22 cellular contexts compared by ENCODE assay signal in the genomic region with DNA sequence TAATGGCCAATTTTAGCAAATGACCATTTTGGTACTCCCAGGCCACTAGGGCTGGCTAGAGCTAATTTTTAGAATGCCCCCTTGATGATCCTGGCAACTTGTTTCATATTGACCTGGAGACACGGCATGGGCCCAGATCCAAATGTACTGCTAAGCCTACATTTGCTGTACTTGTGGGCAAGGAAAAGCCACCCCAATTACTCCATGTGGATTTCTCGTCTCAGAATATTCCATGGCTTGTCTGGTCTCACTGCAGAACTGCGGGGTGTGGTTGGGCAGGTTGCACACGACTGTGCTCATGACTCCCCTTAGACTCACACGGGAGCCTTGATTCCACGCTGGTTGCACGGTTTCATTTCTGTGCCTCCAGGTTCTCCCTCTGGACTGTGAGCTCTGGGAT.
DNase-seq lines count a peak whose midpoint lies in the region; ATAC-seq and TF ChIP-seq lines count a peak whose summit lies in the region.
"Had no signal": no experiment of that assay in that cellular context is flagged by ENCODE, and none has a peak within 500 bp of the region (broad histone marks: within the 10 kb centered on the region; RNA-seq: fewer than 3 reads in every experiment).

No MANE protein-coding gene starts in this region.

- POLR2A ChIA-PET in RWPE1 (lab: Yijun Ruan, JAX; ENCODE audit: low non-redundant PET): no interaction called here

- H3K27me3 ChIP-seq in mucosa of rectum (ENCODE audit: control insufficient read depth in 2 of 2, insufficient read depth in 2 of 2, low read length in 2 of 2): peaks cover 0 to 6% of the 10 kb centered on the region in 2 donors
- no peaks in the 10 kb centered on the region for H3K27me3 ChIP-seq in thoracic aorta (replicated peaks; ENCODE audit: insufficient read depth)
- H3K27me3 ChIP-seq: uterus had no signal

- peaks cover 5% of the 10 kb centered on the region for H3K36me3 Mint-ChIP-seq in progenitor cell of endocrine pancreas (ENCODE audit: insufficient read depth)
- H3K36me3 Mint-ChIP-seq: brain; CD8-positive, alpha-beta memory T cell; immature natural killer cell had no signal

- H3K9ac ChIP-seq in mucosa of rectum (ENCODE audit: low read depth in 1 of 2, low read length in 2 of 2): no peak overlapping the region
- H3K9ac ChIP-seq: SK-N-SH had no signal

- H3K4me3 ChIP-seq in mucosa of rectum (ENCODE audit: low read length in 2 of 2) (peak overlapping the region in 1 of 2 donors; percentile 48), thoracic aorta (no peak overlapping the region)
- H3K4me3 ChIP-seq: dorsolateral prefrontal cortex, psoas muscle, uterus had no signal

- peaks cover 37 to 55% of the 10 kb centered on the region in 2 donors for H3K4me1 ChIP-seq in mucosa of rectum (ENCODE audit: control insufficient read depth in 2 of 2, insufficient read depth in 2 of 2, low read length in 2 of 2)
- H3K4me1 ChIP-seq in thoracic aorta (ENCODE audit: control insufficient read depth in 1 of 2, low read depth in 2 of 2): peaks cover 17 to 38% of the 10 kb centered on the region in 2 donors

- H3K27ac ChIP-seq in C4-2B (peak overlapping the region; percentile 97), RWPE1 (peak overlapping the region; percentile 89), mucosa of rectum (ENCODE audit: low read depth in 2 of 2, low read length in 2 of 2) (peak overlapping the region; percentile 64 to 78), thoracic aorta (peak overlapping the region; percentile 88 to 98)
- H3K27ac ChIP-seq: dorsolateral prefrontal cortex, psoas muscle, uterus had no signal

- ATAC-seq in thoracic aorta (ENCODE audit: insufficient number of reproducible peaks, low FRiP score, low read depth): no peak
- ATAC-seq in GM21737 (IDR thresholded peaks at IDR 0.05; ENCODE audit: unreplicated experiment): no peak
- no peak for ATAC-seq in stimulated activated naive CD8-positive, alpha-beta T cell treated with anti-CD3 and anti-CD28 coated beads, Interleukin-15, Interleukin-2, amounts not matched to agents 100 U/mL and 50 U/mL, for 24 hours
- ATAC-seq: activated T-cell treated with anti-CD3 and anti-CD28 coated beads, Interleukin-2, amount 50 U/mL, for 72 hours; stimulated activated effector memory CD8-positive, alpha-beta T cell treated with anti-CD3 and anti-CD28 coated beads, Interleukin-12 subunit alpha, Interleukin-12 subunit beta, amount 100 ng/mL, for 72 hours had no signal

- peaks cover 50% of the 10 kb centered on the region for H3K4me1 Mint-ChIP-seq in progenitor cell of endocrine pancreas (ENCODE audit: low read depth)

- no peak for DNase-seq in RWPE1 (ENCODE audit: low spot score)
- DNase-seq in thoracic aorta (ENCODE audit: low spot score): no peak
- DNase-seq in activated CD8-positive, alpha-beta memory T cell treated with anti-CD3 and anti-CD28 coated beads, Interleukin-2, amount 50 U/mL, for 48 hours: no peak
- no peak for DNase-seq in progenitor cell of endocrine pancreas (ENCODE audit: low spot score, unreplicated experiment)
- no peak for DNase-seq in stimulated activated naive CD8-positive, alpha-beta T cell treated with anti-CD3 and anti-CD28 coated beads, Interleukin-15, Interleukin-2, amounts not matched to agents 100 U/mL and 50 U/mL, for 24 hours
- DNase-seq: ACHN; activated T-cell treated with anti-CD3 and anti-CD28 coated beads, Interleukin-2, amount 50 U/mL, for 72 hours; CD8-positive, alpha-beta memory T cell; dorsolateral prefrontal cortex; immature natural killer cell; MV-4-11; SK-N-SH had no signal

- H3K27me3 Mint-ChIP-seq in progenitor cell of endocrine pancreas: peaks cover 44% of the 10 kb centered on the region

- H3K36me3 ChIP-seq in mucosa of rectum (ENCODE audit: control insufficient read depth in 2 of 2, insufficient read depth in 2 of 2, low read length in 2 of 2) (no peaks in the 10 kb centered on the region), thoracic aorta (no peaks in the 10 kb centered on the region)
- H3K36me3 ChIP-seq: uterus had no signal

- CTCF ChIA-PET in RWPE1 (lab: Yijun Ruan, JAX): interaction anchor here (0.6 kb wide), 1 partner anchor 133 kb away, joined by 3 read pairs; no protein-coding TSS in a partner anchor

- TF ChIP-seq CTCF in C4-2B (conservative IDR thresholded peaks at IDR 0.05): no peak
- TF ChIP-seq CTCF in RWPE1 (conservative IDR thresholded peaks at IDR 0.05; ENCODE audit: low read depth): no peak
- no peak for TF ChIP-seq CTCF in thoracic aorta (IDR thresholded peaks at IDR 0.05)
- no peak for TF ChIP-seq CTCF in progenitor cell of endocrine pancreas (IDR thresholded peaks at IDR 0.05; ENCODE audit: unreplicated experiment)

- H3K9me3 Mint-ChIP-seq in progenitor cell of endocrine pancreas (ENCODE audit: low read depth): no peaks in the 10 kb centered on the region
- H3K9me3 Mint-ChIP-seq: activated T-cell treated with anti-CD3 and anti-CD28 coated beads, Interleukin-2, amount 50 U/mL, for 72 hours; stimulated activated effector memory CD8-positive, alpha-beta T cell treated with anti-CD3 and anti-CD28 coated beads, Interleukin-12 subunit alpha, Interleukin-12 subunit beta, amount 100 ng/mL, for 72 hours; T-helper 1 cell treated with Interleukin-12 subunit alpha and Interleukin-12 subunit beta and Interleukin-4 antibody, amounts not matched to agents 30 μg/mL and 1 μg/mL, for 36 hours had no signal

- H3K9me3 ChIP-seq in mucosa of rectum (ENCODE audit: control insufficient read depth in 2 of 2, low read length in 2 of 2): no peaks in the 10 kb centered on the region
- no peaks in the 10 kb centered on the region for H3K9me3 ChIP-seq in thoracic aorta
- H3K9me3 ChIP-seq: psoas muscle, SK-N-SH, uterus had no signal

- H3K27ac Mint-ChIP-seq in progenitor cell of endocrine pancreas: no peak overlapping the region
- H3K27ac Mint-ChIP-seq: activated T-cell treated with anti-CD3 and anti-CD28 coated beads, Interleukin-2, amount 50 U/mL, for 72 hours; B cell; IgD-negative memory B cell; immature natural killer cell; stimulated activated effector memory CD8-positive, alpha-beta T cell treated with anti-CD3 and anti-CD28 coated beads, Interleukin-12 subunit alpha, Interleukin-12 subunit beta, amount 100 ng/mL, for 72 hours; T-helper 1 cell treated with Interleukin-12 subunit alpha and Interleukin-12 subunit beta and Interleukin-4 antibody, amounts not matched to agents 30 μg/mL and 1 μg/mL, for 36 hours had no signal

- no peak overlapping the region for H3K4me3 Mint-ChIP-seq in progenitor cell of endocrine pancreas (ENCODE audit: low read depth)
- H3K4me3 Mint-ChIP-seq: activated T-cell treated with anti-CD3 and anti-CD28 coated beads, Interleukin-2, amount 50 U/mL, for 72 hours; B cell; CD8-positive, alpha-beta memory T cell; IgD-negative memory B cell; immature natural killer cell; stimulated activated effector memory CD8-positive, alpha-beta T cell treated with anti-CD3 and anti-CD28 coated beads, Interleukin-12 subunit alpha, Interleukin-12 subunit beta, amount 100 ng/mL, for 72 hours; T-helper 1 cell treated with Interleukin-12 subunit alpha and Interleukin-12 subunit beta and Interleukin-4 antibody, amounts not matched to agents 30 μg/mL and 1 μg/mL, for 36 hours had no signal
